8 cellular contexts compared by ENCODE assay signal in the genomic region with DNA sequence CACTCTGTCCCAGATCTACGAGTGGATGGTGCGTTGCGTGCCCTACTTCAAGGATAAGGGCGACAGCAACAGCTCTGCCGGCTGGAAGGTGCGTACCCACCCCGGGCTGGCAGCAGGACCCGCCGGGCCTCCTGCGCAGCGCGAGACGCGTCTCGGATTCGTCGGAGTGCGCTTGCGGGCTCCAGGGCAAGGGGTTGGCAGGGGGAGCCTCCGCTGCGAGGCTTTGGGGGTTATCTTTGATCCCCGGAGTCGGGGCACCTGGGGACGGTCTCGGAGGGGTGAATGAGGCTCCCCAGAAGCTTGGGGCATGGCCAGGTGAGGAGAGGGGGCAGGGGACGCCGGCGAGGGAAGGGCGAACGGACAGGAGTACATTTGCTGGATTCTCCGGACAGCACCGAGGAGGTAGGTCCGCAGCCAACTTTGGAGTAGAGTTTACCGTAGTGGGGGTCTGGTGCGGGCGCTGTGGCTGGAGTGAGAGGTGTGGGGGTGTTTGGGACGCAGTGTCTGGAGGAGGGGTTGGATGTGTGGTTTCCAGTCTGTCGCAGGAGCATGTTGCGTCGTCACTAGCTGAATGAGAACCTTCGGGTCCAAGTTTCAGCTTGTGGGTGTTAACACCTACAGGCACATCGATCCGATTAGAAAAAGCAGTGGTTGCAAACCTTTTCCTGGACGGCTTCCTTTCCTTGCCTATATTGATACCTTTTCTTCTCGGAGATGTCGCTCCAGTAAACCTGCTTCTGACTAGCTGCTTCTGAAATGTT. TPM values are rescaled to one million over a fixed set of nuclear protein-coding genes. Genes with fewer than 3 reads are reported as not detected.
DNase-seq lines count a peak whose midpoint lies in the region; ATAC-seq, FAIRE-seq and TF ChIP-seq lines count a peak whose summit lies in the region.

No MANE protein-coding gene starts in this region.

- DNase-seq in K562 (ENCODE audit: extremely low read depth in 1 of 4, low spot score in 3 of 4) (peak in 1 of 4 experiments; percentile 31), kidney epithelial cell (ENCODE audit: low read depth) (no peak), AML-193 (lab: John Stamatoyannopoulos, UW) (no peak), urothelium cell line (ENCODE audit: low spot score) (no peak)

- in situ Hi-C loops in K562 (cut with MboI): no loop called here

- intact Hi-C loops in K562 (cut with micrococcal nuclease): loop anchor here (2.0 to 5.0 kb wide), 3 partner anchors 37 to 220 kb away; no protein-coding TSS in a partner anchor

- H3K27me3 ChIP-seq in BLaER1 treated with 17β-estradiol and CSF1 and Interleukin-3, amounts not matched to agents 10 nM and 100 nM: peaks cover 0 to 19% (median 6%) of the 10 kb centered on the region in 11 experiments; a peak in 8 of 22 replicates
- H3K27me3 ChIP-seq in K562 (ENCODE audit: control insufficient read depth in 2 of 2, insufficient read depth in 2 of 2, low read length in 2 of 2) (no peaks in the 10 kb centered on the region), kidney epithelial cell (ENCODE audit: control insufficient read depth, insufficient read depth, low read length) (no peaks in the 10 kb centered on the region), stomach smooth muscle (ENCODE audit: control insufficient read depth in 1 of 2, insufficient read depth in 2 of 2, low read length in 2 of 2) (no peaks in the 10 kb centered on the region)

- no peak overlapping the region; the same call in 1 of the 2 replicates for H2AFZ ChIP-seq in K562 (ENCODE audit: low read depth, low read length)

- peaks cover 41 to 61% (median 57%) of the 10 kb centered on the region in 10 experiments for H3K4me1 ChIP-seq in BLaER1 treated with 17β-estradiol and CSF1 and Interleukin-3, amounts not matched to agents 10 nM and 100 nM
- H3K4me1 ChIP-seq in K562 (replicated peaks in 1 of 2; ENCODE audit: control insufficient read depth in 2 of 2, insufficient read depth in 2 of 2, low read length in 2 of 2) (peaks cover 41 to 44% of the 10 kb centered on the region in 2 experiments), stomach smooth muscle (ENCODE audit: control insufficient read depth, insufficient read depth, low read length) (peaks cover 27% of the 10 kb centered on the region)

- TF ChIP-seq CTCF in K562 (IDR thresholded peaks at IDR 0.05 in 2 of 3, conservative IDR thresholded peaks at IDR 0.05 in 1 of 3; ENCODE audit: insufficient read depth in 2 of 3, low read depth in 1 of 3, low read length in 3 of 3) (no peak), kidney epithelial cell (IDR thresholded peaks at IDR 0.05; ENCODE audit: insufficient read depth, low read length, poor library complexity, severe bottlenecking) (no peak)

- H3K9ac ChIP-seq in BLaER1 treated with 17β-estradiol and CSF1 and Interleukin-3, amounts not matched to agents 10 nM and 100 nM: peak overlapping the region; percentile 90 to 100 (median 96)
- H3K9ac ChIP-seq in K562 (ENCODE audit: insufficient read depth in 1 of 2, low read depth in 2 of 2, low read length in 2 of 2) (peak overlapping the region; percentile 34 to 62; a peak in 3 of 4 replicates), stomach smooth muscle (ENCODE audit: low read length in 2 of 2) (peak overlapping the region; percentile 83 to 95)

- BruUV-seq in K562 (replicated peaks; lab: Mats Ljungman, UMichigan): TSS peak; percentile 21

- no peak for FAIRE-seq in K562 (lab: Jason Lieb, UNC)
- no peak for FAIRE-seq in urothelium cell line (lab: Jason Lieb, UNC)

- H3K4me3 ChIP-seq in BLaER1 treated with 17β-estradiol and CSF1 and Interleukin-3, amounts not matched to agents 10 nM and 100 nM: peak overlapping the region; percentile 88 to 98 (median 92)
- H3K4me3 ChIP-seq in K562 (peak overlapping the region; percentile 6; the same call in 1 of the 2 replicates), kidney epithelial cell (ENCODE audit: low read depth, low read length) (peak overlapping the region; percentile 86), stomach smooth muscle (ENCODE audit: low read length in 2 of 2) (peak overlapping the region; percentile 97 to 98)

- ATAC-seq in K562: no peak
- ATAC-seq in GM21825 (IDR thresholded peaks at IDR 0.05; ENCODE audit: unreplicated experiment): no peak

- H3K4me1 Mint-ChIP-seq in IgD-negative memory B cell: peaks cover 30 to 49% (median 36%) of the 10 kb centered on the region in 3 donors

- no peaks in the 10 kb centered on the region for H3K9me3 Mint-ChIP-seq in IgD-negative memory B cell

- peak overlapping the region; percentile 78 to 99 (median 96) for H3K27ac ChIP-seq in BLaER1 treated with 17β-estradiol and CSF1 and Interleukin-3, amounts not matched to agents 10 nM and 100 nM
- H3K27ac ChIP-seq in K562 (ENCODE audit: extremely low read depth, low read depth, low read length): peak overlapping the region; percentile 33
- H3K27ac ChIP-seq in stomach smooth muscle (ENCODE audit: low read length): peak overlapping the region; percentile 99

- H3K36me3 ChIP-seq in BLaER1 treated with 17β-estradiol and CSF1 and Interleukin-3, amounts not matched to agents 10 nM and 100 nM: peaks cover 7 to 18% (median 13%) of the 10 kb centered on the region in 11 experiments; a peak in 20 of 22 replicates
- H3K36me3 ChIP-seq in K562 (ENCODE audit: control insufficient read depth, insufficient read depth, low read length) (peaks cover 4% of the 10 kb centered on the region; the same call in 2 of the 3 replicates), kidney epithelial cell (ENCODE audit: control insufficient read depth, insufficient read depth, low read length) (no peaks in the 10 kb centered on the region), stomach smooth muscle (ENCODE audit: control insufficient read depth in 2 of 2, insufficient read depth in 2 of 2, low read length in 2 of 2) (peaks cover 0 to 2% of the 10 kb centered on the region in 2 donors)

- H3K4me3 Mint-ChIP-seq in IgD-negative memory B cell: peak overlapping the region; percentile 63 to 90 (median 78)

- no peaks in the 10 kb centered on the region for H3K9me1 ChIP-seq in K562 (ENCODE audit: control insufficient read depth, insufficient read depth, low read length)

- TF ChIP-seq EP300 in K562 (IDR thresholded peaks at IDR 0.05; ENCODE audit: low read length): no peak

- TF ChIP-seq RAD21 in K562 (CRISPR knock-in tag; conservative IDR thresholded peaks at IDR 0.05 in 1 of 2, IDR thresholded peaks at IDR 0.05 in 1 of 2): no peak

- no peaks in the 10 kb centered on the region for H3K9me3 ChIP-seq in BLaER1 treated with 17β-estradiol and CSF1 and Interleukin-3, amounts not matched to agents 10 nM and 100 nM (replicated peaks in 1 of 11)
- no peaks in the 10 kb centered on the region for H3K9me3 ChIP-seq in K562 (replicated peaks; ENCODE audit: control insufficient read depth, insufficient read depth, low read depth, low read length)
- H3K9me3 ChIP-seq in stomach smooth muscle (ENCODE audit: control insufficient read depth in 2 of 2, low read length in 2 of 2): no peaks in the 10 kb centered on the region

- no peak for TF ChIP-seq POLR2A in K562 (conservative IDR thresholded peaks at IDR 0.05)

- 85% methylated on average over 32 of the region's 46 CpGs for WGBS in K562 (ENCODE audit: insufficient coverage, low coverage, missing lambda C conversion rate)

- H4K20me1 ChIP-seq in BLaER1 treated with 17β-estradiol and CSF1 and Interleukin-3, amounts not matched to agents 10 nM and 100 nM: peaks cover 11 to 50% (median 32%) of the 10 kb centered on the region in 11 experiments; a peak in 18 of 22 replicates
- H4K20me1 ChIP-seq in K562 (replicated peaks; ENCODE audit: control insufficient read depth, insufficient read depth, low read length): peaks cover 19% of the 10 kb centered on the region

- no peaks in the 10 kb centered on the region for H3K36me3 Mint-ChIP-seq in IgD-negative memory B cell

- CTCF ChIA-PET in K562 (lab: Yijun Ruan, JAX; ENCODE audit: low intra/inter-chr PET ratio): no interaction called here

- POLR2A ChIA-PET in K562 (lab: Yijun Ruan, JAX): interaction anchor here (0.5 to 0.6 kb wide), 4 partner anchors 13 to 285 kb away, joined by 3 to 4 read pairs (median 3); no protein-coding TSS in a partner anchor

- H3K4me2 ChIP-seq in BLaER1 treated with 17β-estradiol and CSF1 and Interleukin-3, amounts not matched to agents 10 nM and 100 nM: peak overlapping the region; percentile 88 to 99 (median 94)
- peak overlapping the region; percentile 67 for H3K4me2 ChIP-seq in K562 (ENCODE audit: insufficient read depth, low read length)

- peak overlapping the region; percentile 23 to 97 (median 75) for H3K27ac Mint-ChIP-seq in IgD-negative memory B cell

- peaks cover 2% of the 10 kb centered on the region for H3K27me3 Mint-ChIP-seq in IgD-negative memory B cell

- peaks cover 38% of the 10 kb centered on the region for H3K79me2 ChIP-seq in K562 (ENCODE audit: control insufficient read depth, insufficient read depth, low read length)

TF ChIP-seq in K562, 482 proteins besides CTCF, POLR2A, EP300 and RAD21 (continues in another document):
- TF ChIP-seq RBFOX2 (IDR thresholded peaks at IDR 0.05; ENCODE audit: low read depth, low read length): peak; percentile 67
- TF ChIP-seq BCL6 (CRISPR knock-in tag; IDR thresholded peaks at IDR 0.05): no peak
- no peak for TF ChIP-seq ZNF3 (CRISPR knock-in tag; IDR thresholded peaks at IDR 0.05)
- TF ChIP-seq NFIC (IDR thresholded peaks at IDR 0.05): no peak

RNA-seq across cellular contexts. Expression of gene FOXO3, which starts 1.2 kb away (rescaled TPM):
- polyA plus RNA-seq in IgD-negative memory B cell (15.5 TPM), K562 (2011; rRNA removed) (5.8 and 8.4 TPM in 2 replicates), K562 (2014; fragmentation: Illumina TruSeq; extraction: Trizol) (9.4 and 11.0 TPM in 2 replicates), K562 (2014; fragmentation: Nextera tagmentation; extraction: Ambion mirVana) (1 to 10 TPM; 3.0 to 4.7 TPM), K562 (2014; rRNA removed) (5.2 and 6.4 TPM in 2 replicates)
- 9.3 and 13.8 TPM in 2 replicates for total RNA-seq in K562 (2011; cell fraction: chromatin; rRNA removed; ENCODE audit: low replicate concordance)
- 7.5 and 7.6 TPM in 2 replicates for total RNA-seq in K562 (2011; cell fraction: nucleolus; rRNA removed)
- 7.3 and 7.9 TPM in 2 replicates for total RNA-seq in K562 (2011; cell fraction: nucleoplasm; rRNA removed)
- total RNA-seq in K562 (2014; rRNA removed) (6.0 and 7.3 TPM in 2 replicates), K562 (2014; rRNA removed; fragmentation: Illumina TruSeq; extraction: Trizol) (6.8 and 8.9 TPM in 2 replicates), K562 (2015; rRNA removed; fragmentation: Illumina TruSeq; extraction: Trizol) (5.2 and 5.3 TPM in 2 replicates), K562 (2021) (10.6 and 14.6 TPM in 2 replicates), kidney epithelial cell (37.5 and 41.4 TPM in 2 replicates)
- polyA plus RNA-seq in K562 (2011; cell fraction: cytosol; rRNA removed): 8.5 and 8.7 TPM in 2 replicates
- polyA plus RNA-seq in K562 (2011; cell fraction: nucleus; rRNA removed): 5.1 and 6.3 TPM in 2 replicates
- polyA plus RNA-seq in K562 (2012): 7.3 and 9.4 TPM in 2 replicates
- polyA minus RNA-seq in K562 (2011; rRNA and poly(A)+ RNA removed): 23.3 and 23.7 TPM in 2 replicates
- 12.4 and 15.8 TPM in 2 replicates for polyA minus RNA-seq in K562 (2011; cell fraction: cytosol; rRNA and poly(A)+ RNA removed)
- 8.8 and 12.3 TPM in 2 replicates for polyA minus RNA-seq in K562 (2011; cell fraction: nucleus; rRNA and poly(A)+ RNA removed)

Comparison
In these comparisons a context has a peak if more than half of its experiments do, and no peak if none do; other contexts are left out.
1. H3K27ac ChIP-seq: peak in every context shown above with its lines; median percentile 99 in stomach smooth muscle; 96 in BLaER1 treated with 17β-estradiol and CSF1 and Interleukin-3, amounts not matched to agents 10 nM and 100 nM; 33 in K562.
2. H3K4me3 ChIP-seq: peak in every context shown above with its lines; median percentile 98 in stomach smooth muscle; 92 in BLaER1 treated with 17β-estradiol and CSF1 and Interleukin-3, amounts not matched to agents 10 nM and 100 nM; 86 in kidney epithelial cell; 6 in K562.